ENCODE assay signal across 8 cellular contexts in the genomic region with DNA sequence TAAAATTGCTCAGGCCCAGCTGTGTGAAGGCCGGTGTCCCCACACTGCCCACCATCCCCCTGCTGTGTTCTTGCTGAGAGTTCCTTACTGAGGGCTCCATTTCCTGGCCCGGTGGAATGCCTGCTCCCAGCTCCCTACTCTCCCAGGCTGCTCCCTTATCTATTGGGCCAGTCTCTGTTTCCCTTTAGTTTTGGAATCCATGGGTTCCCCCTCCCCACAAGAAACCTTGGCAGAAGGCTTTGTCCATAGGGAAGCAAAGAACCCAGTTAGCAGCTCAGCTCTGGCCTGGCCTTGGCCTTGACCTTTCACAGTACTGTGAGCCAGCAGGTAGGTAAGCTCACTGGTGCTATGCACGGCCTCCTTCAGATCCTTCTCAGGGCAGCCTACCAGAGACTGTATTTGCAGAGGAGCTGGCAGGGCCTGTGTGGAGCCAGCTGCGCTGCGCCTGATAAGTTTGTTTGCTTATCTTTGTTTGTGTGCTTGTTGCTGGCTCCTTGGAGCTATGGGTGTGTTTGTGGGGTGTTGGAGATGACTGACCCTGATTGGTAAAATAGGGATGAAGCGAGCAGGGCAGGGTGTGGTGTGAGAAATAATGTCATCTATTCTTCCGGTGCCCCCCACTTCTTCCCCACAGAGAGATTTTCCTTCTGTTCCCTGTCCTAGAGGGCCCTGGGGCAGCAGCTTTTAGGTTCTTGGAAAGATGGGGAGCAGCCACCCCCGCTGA. TPM values are rescaled to one million over a fixed set of nuclear protein-coding genes. Genes with fewer than 3 reads are reported as not detected.
DNase-seq lines count a peak whose midpoint lies in the region; ATAC-seq, FAIRE-seq and TF ChIP-seq lines count a peak whose summit lies in the region.

No MANE protein-coding gene starts in this region.

- no peak overlapping the region for H3K4me2 ChIP-seq in endothelial cell of umbilical vein (ENCODE audit: insufficient read depth, low read length)

- H3K4me1 ChIP-seq in endothelial cell of umbilical vein (ENCODE audit: control insufficient read depth, extremely low read depth, insufficient read depth, low read length) = peaks cover 31% of the 10 kb centered on the region

- peaks cover 5% of the 10 kb centered on the region for H3K36me3 Mint-ChIP-seq in nephron (ENCODE audit: low read depth)
- peaks cover 6% of the 10 kb centered on the region for H3K36me3 Mint-ChIP-seq in activated T-helper 2 cell treated with anti-CD3 and anti-CD28 coated beads, Interferon-gamma antibody, Interleukin-2, Interleukin-4, amounts not matched to agents 10 μg/mL and 5 μg/mL and 100 μg/mL, durations not matched to agents 14 hours and 24 hours and 36 hours (ENCODE audit: low read depth)

- peaks cover 4% of the 10 kb centered on the region for H3K27me3 Mint-ChIP-seq in nephron (ENCODE audit: low read depth)
- H3K27me3 Mint-ChIP-seq in activated T-helper 2 cell treated with anti-CD3 and anti-CD28 coated beads, Interferon-gamma antibody, Interleukin-2, Interleukin-4, amounts not matched to agents 10 μg/mL and 5 μg/mL and 100 μg/mL, durations not matched to agents 14 hours and 24 hours and 36 hours (ENCODE audit: low read depth) = no peaks in the 10 kb centered on the region

- H3K4me3 ChIP-seq in endothelial cell of umbilical vein (replicated peaks in 1 of 3; ENCODE audit: insufficient read depth in 1 of 3, low read depth in 1 of 3, low read length in 3 of 3) = no peak overlapping the region

- CTCF ChIA-PET in endothelial cell of umbilical vein (lab: Charles Lee) = interaction anchor here (0.6 to 3.9 kb wide), 12 partner anchors 10 to 170 kb away, joined by 3 to 30 read pairs (median 4); partner anchors contain the start of gene MLXIP

- TF ChIP-seq CTCF in endothelial cell of umbilical vein (IDR thresholded peaks at IDR 0.05; ENCODE audit: extremely low read depth in 1 of 2, insufficient read depth in 1 of 2, low read depth in 1 of 2, low read length in 2 of 2) = no peak
- no peak for TF ChIP-seq CTCF in nephron (IDR thresholded peaks at IDR 0.05; ENCODE audit: unreplicated experiment in 3 of 3)

- no peaks in the 10 kb centered on the region for H4K20me1 ChIP-seq in endothelial cell of umbilical vein (replicated peaks; ENCODE audit: control insufficient read depth, extremely low read depth, insufficient read depth, low read length)

- H3K36me3 ChIP-seq in endothelial cell of umbilical vein (ENCODE audit: control insufficient read depth in 2 of 2, extremely low read depth in 1 of 2, insufficient read depth in 2 of 2, low read length in 2 of 2) = no peaks in the 10 kb centered on the region

- DNase-seq in DMS79 (lab: John Stamatoyannopoulos, UW) (peak; percentile 85), OCI-M1 (lab: John Stamatoyannopoulos, UW) (peak; percentile 93), endothelial cell of umbilical vein (ENCODE audit: low read depth, low spot score) (peak; percentile 67)
- no peak for DNase-seq in activated T-helper 2 cell treated with anti-CD3 and anti-CD28 coated beads, Interferon-gamma antibody, Interleukin-2, Interleukin-4, amounts not matched to agents 10 μg/mL and 5 μg/mL and 100 μg/mL, durations not matched to agents 14 hours and 24 hours and 36 hours (ENCODE audit: low spot score)

- POLR2A ChIA-PET in endothelial cell of umbilical vein (lab: Charles Lee) = interaction anchor here (0.6 to 1.7 kb wide), 3 partner anchors 18 to 35 kb away, joined by 3 to 4 read pairs (median 4); partner anchors contain the start of gene MLXIP

- dilution Hi-C loops in endothelial cell of umbilical vein (cut with MboI; ENCODE audit: extremely low pct_ligation_motif_present, low sequenced_read_pairs) = no loop called here

- ATAC-seq in HG03565 (IDR thresholded peaks at IDR 0.05; ENCODE audit: unreplicated experiment) (no peak), HG03432 (IDR thresholded peaks at IDR 0.05; ENCODE audit: unreplicated experiment) (no peak), HG03108 (IDR thresholded peaks at IDR 0.05; ENCODE audit: unreplicated experiment) (no peak)

- H3K79me2 ChIP-seq in endothelial cell of umbilical vein (ENCODE audit: control insufficient read depth, insufficient read depth, low read length) = peaks cover 73% of the 10 kb centered on the region

- H2AFZ ChIP-seq in endothelial cell of umbilical vein (ENCODE audit: low read depth, low read length) = no peak overlapping the region

- BruUV-seq in endothelial cell of umbilical vein (replicated peaks; lab: Mats Ljungman, UMichigan) = no TSS peak

- H3K9ac ChIP-seq in endothelial cell of umbilical vein (replicated peaks; ENCODE audit: extremely low read depth, insufficient read depth, low read length) = no peak overlapping the region

- no peaks in the 10 kb centered on the region for H3K9me3 Mint-ChIP-seq in nephron
- H3K9me3 Mint-ChIP-seq in activated T-helper 2 cell treated with anti-CD3 and anti-CD28 coated beads, Interferon-gamma antibody, Interleukin-2, Interleukin-4, amounts not matched to agents 10 μg/mL and 5 μg/mL and 100 μg/mL, durations not matched to agents 14 hours and 24 hours and 36 hours = no peaks in the 10 kb centered on the region

- H3K4me3 Mint-ChIP-seq in nephron = peak overlapping the region; percentile 28 to 58 (median 56)
- no peak overlapping the region for H3K4me3 Mint-ChIP-seq in activated T-helper 2 cell treated with anti-CD3 and anti-CD28 coated beads, Interferon-gamma antibody, Interleukin-2, Interleukin-4, amounts not matched to agents 10 μg/mL and 5 μg/mL and 100 μg/mL, durations not matched to agents 14 hours and 24 hours and 36 hours (ENCODE audit: low read depth)

- H3K9me1 ChIP-seq in endothelial cell of umbilical vein (replicated peaks; ENCODE audit: control insufficient read depth, extremely low read depth, insufficient read depth, low read length) = no peaks in the 10 kb centered on the region

- intact Hi-C loops in endothelial cell of umbilical vein (cut with micrococcal nuclease) = no loop called here
- intact Hi-C loops in activated T-helper 2 cell treated with anti-CD3 and anti-CD28 coated beads, Interferon-gamma antibody, Interleukin-2, Interleukin-4, amounts not matched to agents 10 μg/mL and 5 μg/mL and 100 μg/mL, durations not matched to agents 14 hours and 24 hours and 36 hours (cut with micrococcal nuclease) = no loop called here

- H3K27ac ChIP-seq in endothelial cell of umbilical vein (ENCODE audit: insufficient read depth, low read depth, low read length) = peak overlapping the region; percentile 31

- H3K4me1 Mint-ChIP-seq in nephron = peaks cover 46% of the 10 kb centered on the region
- peaks cover 27% of the 10 kb centered on the region for H3K4me1 Mint-ChIP-seq in activated T-helper 2 cell treated with anti-CD3 and anti-CD28 coated beads, Interferon-gamma antibody, Interleukin-2, Interleukin-4, amounts not matched to agents 10 μg/mL and 5 μg/mL and 100 μg/mL, durations not matched to agents 14 hours and 24 hours and 36 hours (ENCODE audit: low read depth)

- H3K27ac Mint-ChIP-seq in nephron = peak overlapping the region; percentile 95 to 99 (median 96)
- H3K27ac Mint-ChIP-seq in activated T-helper 2 cell treated with anti-CD3 and anti-CD28 coated beads, Interferon-gamma antibody, Interleukin-2, Interleukin-4, amounts not matched to agents 10 μg/mL and 5 μg/mL and 100 μg/mL, durations not matched to agents 14 hours and 24 hours and 36 hours = no peak overlapping the region

- FAIRE-seq in endothelial cell of umbilical vein (lab: Jason Lieb, UNC) = peak; percentile 28

- TF ChIP-seq POLR2A in endothelial cell of umbilical vein (IDR thresholded peaks at IDR 0.05; ENCODE audit: low read depth, low read length) = no peak

- no peaks in the 10 kb centered on the region for H3K9me3 ChIP-seq in endothelial cell of umbilical vein (replicated peaks; ENCODE audit: control insufficient read depth, insufficient read depth, low read length)

- no peaks in the 10 kb centered on the region for H3K27me3 ChIP-seq in endothelial cell of umbilical vein (ENCODE audit: control insufficient read depth in 2 of 2, insufficient read depth in 2 of 2, low read length in 2 of 2)

TF ChIP-seq in endothelial cell of umbilical vein, 7 proteins besides CTCF, POLR2A, EP300 and RAD21:
- no peak for TF ChIP-seq JUN (IDR thresholded peaks at IDR 0.05; ENCODE audit: borderline replicate concordance, insufficient read depth, insufficient read length, low read depth)
- TF ChIP-seq POLR2AphosphoS5 (IDR thresholded peaks at IDR 0.05; ENCODE audit: insufficient read depth, low read depth, low read length) = peak; percentile 7

RNA-seq across cellular contexts. Expression of gene MLXIP, which starts 19.2 kb away (rescaled TPM):
- total RNA-seq in endothelial cell of umbilical vein = 65.5 and 72.5 TPM in 2 replicates
- polyA plus RNA-seq in endothelial cell of umbilical vein = 22.0 and 37.6 TPM in 2 replicates
- polyA plus RNA-seq in endothelial cell of umbilical vein (2011; cell fraction: cytosol; rRNA removed) = 17.9 and 18.2 TPM in 2 replicates
- 60.6 and 101 TPM in 2 replicates for polyA plus RNA-seq in endothelial cell of umbilical vein (2011; cell fraction: nucleus; rRNA removed)
- polyA plus RNA-seq in endothelial cell of umbilical vein (2012) = 43.7 and 45.8 TPM in 2 replicates
- polyA minus RNA-seq in endothelial cell of umbilical vein = 26.9 and 34.4 TPM in 2 replicates
- 26.7 TPM for polyA minus RNA-seq in endothelial cell of umbilical vein (2011; cell fraction: cytosol; rRNA and poly(A)+ RNA removed)
- 31.4 and 46.2 TPM in 2 replicates for polyA minus RNA-seq in endothelial cell of umbilical vein (2011; cell fraction: nucleus; rRNA and poly(A)+ RNA removed)
- 36.7 and 41.4 TPM in 2 replicates for total RNA-seq in activated T-helper 2 cell treated with anti-CD3 and anti-CD28 coated beads, Interferon-gamma antibody, Interleukin-2, Interleukin-4, amounts not matched to agents 10 μg/mL and 5 μg/mL and 100 μg/mL, durations not matched to agents 14 hours and 24 hours and 36 hours
